17 cellular contexts compared by ENCODE assay signal in genomic region chr14:103308717-103309616, GRCh38. TPM values are rescaled to one million over a fixed set of nuclear protein-coding genes. Genes with fewer than 3 reads are reported as not detected.
DNase-seq lines count a peak whose midpoint lies in the region; ATAC-seq, FAIRE-seq and TF ChIP-seq lines count a peak whose summit lies in the region.
"Had no signal": no experiment of that assay in that cellular context is flagged by ENCODE, and none has a peak within 500 bp of the region (broad histone marks: within the 10 kb centered on the region; RNA-seq: fewer than 3 reads in every experiment).

No MANE protein-coding gene starts in this region.

- no peak for TF ChIP-seq CTCF in H1 (IDR thresholded peaks at IDR 0.05; ENCODE audit: control extremely low read depth in 1 of 3, insufficient read depth in 1 of 3, low read depth in 1 of 3, low read length in 3 of 3)
- no peak for TF ChIP-seq CTCF in progenitor cell of endocrine pancreas (IDR thresholded peaks at IDR 0.05; ENCODE audit: unreplicated experiment)

- H3K14ac ChIP-seq in H1 (ENCODE audit: insufficient read length): no peak overlapping the region

- CTCF ChIA-PET in H1 (lab: Charles Lee; ENCODE audit: partially characterized antibody): interaction anchor here (1.0 to 1.4 kb wide), 3 partner anchors 10 to 82 kb away, joined by 3 to 6 read pairs (median 3); no protein-coding TSS in a partner anchor

- ATAC-seq in T-helper 17 cell: no peak

- H3K9ac ChIP-seq in H1 (replicated peaks in 1 of 4; ENCODE audit: extremely low read depth in 1 of 4, low read depth in 3 of 4, low read length in 3 of 4): no peak overlapping the region
- H3K9ac ChIP-seq: BLaER1 had no signal

- TF ChIP-seq POLR2A in H1 (IDR thresholded peaks at IDR 0.05; ENCODE audit: control extremely low read depth in 1 of 2, low read depth in 2 of 2, low read length in 2 of 2): no peak

- no peak overlapping the region for H2AFZ ChIP-seq in H1 (ENCODE audit: low read length)

- no peak overlapping the region for H2BK120ac ChIP-seq in H1 (replicated peaks; ENCODE audit: low read depth, low read length)

- H3K18ac ChIP-seq in H1 (ENCODE audit: extremely low read depth, low read length): no peak overlapping the region

- DNase-seq in D341Med (ENCODE audit: low spot score): peak; percentile 21
- no peak for DNase-seq in T-helper 17 cell
- no peak for DNase-seq in H1 (ENCODE audit: low read depth in 1 of 2, low spot score in 2 of 2)
- DNase-seq in progenitor cell of endocrine pancreas (ENCODE audit: low spot score, unreplicated experiment): no peak
- no peak for DNase-seq in GM19238 (ENCODE audit: insufficient read length, low spot score)
- DNase-seq in mucosa of gallbladder (ENCODE audit: low spot score): no peak
- no peak for DNase-seq in AG20443 (ENCODE audit: low spot score)
- DNase-seq: AML-193; CD8-positive, alpha-beta memory T cell; DMS79; H7; IMR-90; KG1 had no signal

- TF ChIP-seq EP300 in H1 (IDR thresholded peaks at IDR 0.05; ENCODE audit: borderline replicate concordance in 1 of 2, low read depth in 2 of 2, low read length in 2 of 2): no peak

- H3K79me1 ChIP-seq in H1 (ENCODE audit: low read depth, low read length): no peaks in the 10 kb centered on the region

- peaks cover 0 to 3% (median 0%) of the 10 kb centered on the region in 4 experiments; a peak in 1 of 7 replicates for H3K4me1 ChIP-seq in H1 (replicated peaks in 1 of 4; ENCODE audit: control insufficient read depth in 3 of 4, insufficient read depth in 4 of 4, low read length in 3 of 4)
- H3K4me1 ChIP-seq: A549 had no signal

- H3K27ac ChIP-seq in H1 (ENCODE audit: low read depth, low read length): no peak overlapping the region
- H3K27ac ChIP-seq: A549, BLaER1 had no signal

- POLR2A ChIA-PET in H1 (lab: Charles Lee; ENCODE audit: partially characterized antibody): interaction anchor here (0.9 to 6.0 kb wide), 3 partner anchors 10 to 26 kb away, joined by 3 to 37 read pairs (median 3); partner anchors contain the start of gene EIF5

- no peak for TF ChIP-seq RAD21 in H1 (IDR thresholded peaks at IDR 0.05 in 1 of 2, conservative IDR thresholded peaks at IDR 0.05 in 1 of 2; ENCODE audit: low read depth in 2 of 2, low read length in 2 of 2)

- peak overlapping the region; percentile 22; the same call in 1 of the 2 replicates for H4K8ac ChIP-seq in H1 (ENCODE audit: extremely low read depth, insufficient read depth, low read length)

- H3K27ac Mint-ChIP-seq in T-helper 17 cell (peak overlapping the region; percentile 43), progenitor cell of endocrine pancreas (peak overlapping the region; percentile 45)

- no peak overlapping the region for H4K5ac ChIP-seq in H1 (ENCODE audit: insufficient read length, low read depth, low read length)

- no peak overlapping the region for H2BK15ac ChIP-seq in H1 (ENCODE audit: low read length)

- no peak overlapping the region for H3K56ac ChIP-seq in H1 (replicated peaks; ENCODE audit: insufficient read length, low read depth, low read length)

- H3K4me2 ChIP-seq in H1 (ENCODE audit: insufficient read depth in 1 of 2, low read depth in 2 of 2, low read length in 2 of 2): no peak overlapping the region
- H3K4me2 ChIP-seq: A549, BLaER1 had no signal

- H3K23ac ChIP-seq in H1 (ENCODE audit: insufficient read length): no peak overlapping the region

- H3K36me3 Mint-ChIP-seq in T-helper 17 cell (ENCODE audit: low read depth) (no peaks in the 10 kb centered on the region), progenitor cell of endocrine pancreas (ENCODE audit: insufficient read depth) (no peaks in the 10 kb centered on the region)
- H3K36me3 Mint-ChIP-seq: CD8-positive, alpha-beta memory T cell had no signal

- H3K4me3 ChIP-seq in H1 (ENCODE audit: extremely low read depth in 1 of 4, insufficient read depth in 2 of 4, low read depth in 3 of 4, low read length in 4 of 4): no peak overlapping the region
- H3K4me3 ChIP-seq: A549, BLaER1 had no signal

- H3K27me3 Mint-ChIP-seq in T-helper 17 cell (peaks cover 18% of the 10 kb centered on the region), progenitor cell of endocrine pancreas (peaks cover 5% of the 10 kb centered on the region)

- no peaks in the 10 kb centered on the region for H3K9me3 Mint-ChIP-seq in progenitor cell of endocrine pancreas (ENCODE audit: low read depth)

- no peaks in the 10 kb centered on the region for H3K23me2 ChIP-seq in H1 (ENCODE audit: low read depth, low read length)

- H4K91ac ChIP-seq in H1 (replicated peaks; ENCODE audit: insufficient read length, low read length): no peak overlapping the region

- H3K4me1 Mint-ChIP-seq in T-helper 17 cell (no peaks in the 10 kb centered on the region), progenitor cell of endocrine pancreas (ENCODE audit: low read depth) (peaks cover 3% of the 10 kb centered on the region)
- H3K4me1 Mint-ChIP-seq: CD8-positive, alpha-beta memory T cell had no signal

- H3K79me2 ChIP-seq in H1 (ENCODE audit: control insufficient read depth in 1 of 2, insufficient read depth in 2 of 2, low read length in 2 of 2): no peaks in the 10 kb centered on the region

- H3K4ac ChIP-seq in H1 (replicated peaks; ENCODE audit: insufficient read length, low read depth, low read length): no peak overlapping the region

- no peaks in the 10 kb centered on the region for H3K36me3 ChIP-seq in H1 (ENCODE audit: control insufficient read depth in 2 of 4, insufficient read depth in 4 of 4, low read length in 3 of 4)
- H3K36me3 ChIP-seq: BLaER1 had no signal

- no peaks in the 10 kb centered on the region for H3K27me3 ChIP-seq in H1 (replicated peaks in 1 of 4; ENCODE audit: control insufficient read depth in 3 of 4, extremely low read depth in 1 of 4, insufficient read depth in 3 of 4, low read length in 3 of 4)
- H3K27me3 ChIP-seq: BLaER1 had no signal

- no peak overlapping the region for H2BK12ac ChIP-seq in H1 (ENCODE audit: low read depth, low read length)

- no peak for FAIRE-seq in H1 (lab: Jason Lieb, UNC)
- FAIRE-seq: A549, G401.6, GM12891 had no signal

- no peak overlapping the region for H2AK5ac ChIP-seq in H1 (ENCODE audit: low read depth, low read length)

- no peak overlapping the region for H2BK5ac ChIP-seq in H1 (ENCODE audit: low read depth, low read length)

- H4K20me1 ChIP-seq in H1 (replicated peaks in 1 of 2; ENCODE audit: control insufficient read depth in 1 of 2, insufficient read depth in 2 of 2, low read length in 2 of 2): no peaks in the 10 kb centered on the region
- H4K20me1 ChIP-seq: BLaER1 had no signal

- no peak overlapping the region for H2BK20ac ChIP-seq in H1 (ENCODE audit: low read length)

- H3K9me3 ChIP-seq in T-helper 17 cell (ENCODE audit: control insufficient read depth, low read length, poor library complexity, severe bottlenecking): no peaks in the 10 kb centered on the region
- no peaks in the 10 kb centered on the region for H3K9me3 ChIP-seq in H1 (ENCODE audit: insufficient read depth in 2 of 2, low read depth in 1 of 2, low read length in 1 of 2)
- H3K9me3 ChIP-seq: A549 had no signal

- WGBS in H1 (ENCODE audit: extremely low coverage in 1 of 2, insufficient coverage in 1 of 2, insufficient read length in 1 of 2, insufficient replicate concordance in 2 of 2, low coverage in 1 of 2, low lambda C conversion rate in 2 of 2, missing lambda C conversion rate in 1 of 2), 2 experiments: 90% methylated on average over 10 of the region's 10 CpGs; no CpG with 5 or more reads in 1 of the 2 experiments

- H3K4me3 Mint-ChIP-seq in T-helper 17 cell (no peak overlapping the region), progenitor cell of endocrine pancreas (ENCODE audit: low read depth) (no peak overlapping the region)
- H3K4me3 Mint-ChIP-seq: CD8-positive, alpha-beta memory T cell had no signal

TF ChIP-seq in H1, 55 proteins besides CTCF, POLR2A, EP300 and RAD21:
- TF ChIP-seq JUND (IDR thresholded peaks at IDR 0.05; ENCODE audit: low read length) (no peak), ZNF274 (IDR thresholded peaks at IDR 0.05; ENCODE audit: borderline replicate concordance, extremely low read depth, low read length) (no peak), MAFK (IDR thresholded peaks at IDR 0.05; ENCODE audit: low read depth, low read length) (no peak), TBP (IDR thresholded peaks at IDR 0.05; ENCODE audit: low read depth, low read length) (no peak)

RNA-seq across cellular contexts. Expression of gene EIF5, which starts 25.1 kb away (rescaled TPM):
- 100 to 1,000 TPM; 649 to 800 TPM for total RNA-seq in T-helper 17 cell
- 323 and 328 TPM in 2 replicates for total RNA-seq in H1 (2021; fragmentation: NEBNext Ultra II Directional; extraction: Animal tissue kit (Norgen Biotek cat#: 25700))
- polyA plus RNA-seq in H1 (2011; rRNA removed): 179 and 184 TPM in 2 replicates
- 254 TPM for polyA plus RNA-seq in H1 (2011; cell fraction: cytosol; rRNA removed)
- polyA plus RNA-seq in H1 (2011; cell fraction: nucleus; rRNA removed): 169 TPM
- 243 to 415 TPM (median 345 TPM) in 4 replicates for polyA plus RNA-seq in H1 (2012, experiment 1 of 2)
- 24.0 TPM for polyA plus RNA-seq in H1 (2012, experiment 2 of 2)
- 314 TPM for polyA plus RNA-seq in H1 (2013, experiment 1 of 2)
- polyA plus RNA-seq in H1 (2013, experiment 2 of 2): 325 TPM
- polyA minus RNA-seq in H1 (2011; rRNA and poly(A)+ RNA removed): 277 and 334 TPM in 2 replicates
- polyA minus RNA-seq in H1 (2011; cell fraction: cytosol; rRNA and poly(A)+ RNA removed): 213 TPM
- 361 TPM for polyA minus RNA-seq in H1 (2011; cell fraction: nucleus; rRNA and poly(A)+ RNA removed)
- 362 and 384 TPM in 2 replicates for total RNA-seq in progenitor cell of endocrine pancreas
- total RNA-seq in mucosa of gallbladder: 265 TPM
